ENCODE assay signal across 26 cellular contexts in the genomic region with DNA sequence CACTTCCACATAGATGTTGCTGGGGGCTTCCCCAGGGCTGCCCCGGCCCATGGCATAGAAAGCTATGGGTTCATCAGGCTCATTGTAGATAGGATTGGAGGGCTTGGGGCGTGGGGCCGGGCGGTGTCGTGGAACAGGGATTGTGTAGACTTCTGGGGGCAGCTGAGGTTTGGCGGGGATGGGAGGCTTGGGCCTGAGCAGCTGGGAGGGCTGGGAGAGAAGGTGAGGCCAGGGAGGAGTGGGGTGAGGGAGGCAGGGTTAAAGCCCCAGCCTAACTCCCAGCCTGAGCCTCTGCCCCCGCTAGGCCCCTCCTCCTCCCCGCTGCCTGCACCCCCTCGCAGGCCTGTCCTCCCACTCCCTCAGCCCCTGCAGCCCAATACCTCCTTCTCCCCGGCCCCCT. TPM values are rescaled to one million over a fixed set of nuclear protein-coding genes. Genes with fewer than 3 reads are reported as not detected.
DNase-seq lines count a peak whose midpoint lies in the region; ATAC-seq lines count a peak whose summit lies in the region.
"Had no signal": no experiment of that assay in that cellular context is flagged by ENCODE, and none has a peak within 500 bp of the region (broad histone marks: within the 10 kb centered on the region; RNA-seq: fewer than 3 reads in every experiment).

No MANE protein-coding gene starts in this region.

- peak overlapping the region; percentile 80 for H3K27ac Mint-ChIP-seq in activated T-helper 1 cell treated with anti-CD3 and anti-CD28 coated beads, Interleukin-12 subunit alpha, Interleukin-12 subunit beta, Interleukin-2, Interleukin-4 antibody, amounts not matched to agents 30 ng/mL and 10 ng/mL and 1 ng/mL, durations not matched to agents 14 hours and 24 hours and 36 hours
- H3K27ac Mint-ChIP-seq: B cell had no signal

- peaks cover 81% of the 10 kb centered on the region for H3K4me1 Mint-ChIP-seq in activated T-helper 1 cell treated with anti-CD3 and anti-CD28 coated beads, Interleukin-12 subunit alpha, Interleukin-12 subunit beta, Interleukin-2, Interleukin-4 antibody, amounts not matched to agents 30 ng/mL and 10 ng/mL and 1 ng/mL, durations not matched to agents 14 hours and 24 hours and 36 hours (ENCODE audit: low read depth)

- DNase-seq in activated CD4-positive, CD25-positive, alpha-beta regulatory T cell treated with anti-CD3 and anti-CD28 coated beads, Interleukin-2, amount 50 U/mL, for 72 hours = peak; percentile 13
- no peak for DNase-seq in activated CD4-positive, CD25-positive, alpha-beta regulatory T cell (lab: John Stamatoyannopoulos, UW)
- peak; percentile 62 for DNase-seq in H7
- DNase-seq in activated T-helper 1 cell treated with anti-CD3 and anti-CD28 coated beads, Interleukin-12 subunit alpha, Interleukin-12 subunit beta, Interleukin-2, Interleukin-4 antibody, amounts not matched to agents 30 ng/mL and 10 ng/mL and 1 ng/mL, durations not matched to agents 14 hours and 24 hours and 36 hours (ENCODE audit: low spot score) = no peak
- peak; percentile 84 for DNase-seq in mesenteric fat pad (ENCODE audit: low spot score)
- DNase-seq in effector CD8-positive, alpha-beta T cell (lab: John Stamatoyannopoulos, UW) = no peak
- DNase-seq: activated CD4-positive, alpha-beta T cell treated with anti-CD3 and anti-CD28 coated beads, Interleukin-2, amount 50 U/mL, for 48 hours; colonic mucosa; COR-L47; DND-41; Karpas-422; left cardiac atrium; mesenchymal stem cell; MV-4-11; NCI-H1694; NCI-H69; stimulated activated CD4-positive, alpha-beta T cell treated with anti-CD3 and anti-CD28 coated beads, Interleukin-4, amount 100 ng/mL, for 4 hours had no signal

- ATAC-seq in HG02678 (IDR thresholded peaks at IDR 0.05; ENCODE audit: unreplicated experiment) (no peak), HG02884 (IDR thresholded peaks at IDR 0.05; ENCODE audit: unreplicated experiment) (no peak)
- ATAC-seq: left cardiac atrium, Right ventricle myocardium inferior had no signal

- no peak overlapping the region for H3K4me3 ChIP-seq in H7 (ENCODE audit: insufficient read depth, low read depth, low read length)
- H3K4me3 ChIP-seq: colonic mucosa, right atrium auricular region, upper lobe of left lung had no signal

- no peaks in the 10 kb centered on the region for H3K27me3 Mint-ChIP-seq in activated T-helper 1 cell treated with anti-CD3 and anti-CD28 coated beads, Interleukin-12 subunit alpha, Interleukin-12 subunit beta, Interleukin-2, Interleukin-4 antibody, amounts not matched to agents 30 ng/mL and 10 ng/mL and 1 ng/mL, durations not matched to agents 14 hours and 24 hours and 36 hours (ENCODE audit: insufficient read depth)
- H3K27me3 Mint-ChIP-seq: B cell had no signal

- peaks cover 76% of the 10 kb centered on the region for H3K36me3 Mint-ChIP-seq in activated T-helper 1 cell treated with anti-CD3 and anti-CD28 coated beads, Interleukin-12 subunit alpha, Interleukin-12 subunit beta, Interleukin-2, Interleukin-4 antibody, amounts not matched to agents 30 ng/mL and 10 ng/mL and 1 ng/mL, durations not matched to agents 14 hours and 24 hours and 36 hours (ENCODE audit: low read depth)

- H3K4me3 Mint-ChIP-seq in activated T-helper 1 cell treated with anti-CD3 and anti-CD28 coated beads, Interleukin-12 subunit alpha, Interleukin-12 subunit beta, Interleukin-2, Interleukin-4 antibody, amounts not matched to agents 30 ng/mL and 10 ng/mL and 1 ng/mL, durations not matched to agents 14 hours and 24 hours and 36 hours = peak overlapping the region; percentile 79
- H3K4me3 Mint-ChIP-seq: B cell had no signal

- H3K9me3 Mint-ChIP-seq in activated T-helper 1 cell treated with anti-CD3 and anti-CD28 coated beads, Interleukin-12 subunit alpha, Interleukin-12 subunit beta, Interleukin-2, Interleukin-4 antibody, amounts not matched to agents 30 ng/mL and 10 ng/mL and 1 ng/mL, durations not matched to agents 14 hours and 24 hours and 36 hours = no peaks in the 10 kb centered on the region

- no peaks in the 10 kb centered on the region for H3K36me3 ChIP-seq in H7 (replicated peaks; ENCODE audit: control insufficient read depth, insufficient read depth, low read length)
- H3K36me3 ChIP-seq: colonic mucosa, right atrium auricular region, upper lobe of left lung had no signal

- intact Hi-C loops in activated T-helper 1 cell treated with anti-CD3 and anti-CD28 coated beads, Interleukin-12 subunit alpha, Interleukin-12 subunit beta, Interleukin-2, Interleukin-4 antibody, amounts not matched to agents 30 ng/mL and 10 ng/mL and 1 ng/mL, durations not matched to agents 14 hours and 24 hours and 36 hours (cut with micrococcal nuclease) = no loop called here

- H3K27me3 ChIP-seq in H7 (ENCODE audit: control insufficient read depth, insufficient read depth, low read length) = peaks cover 25% of the 10 kb centered on the region
- H3K27me3 ChIP-seq: colonic mucosa, right atrium auricular region, upper lobe of left lung had no signal

RNA-seq across cellular contexts. Expression of a gene that starts 7.4 kb away (rescaled TPM):
- 4.3 and 8.4 TPM in 2 replicates for total RNA-seq in H7 (2014; rRNA removed; shearing (Covaris generic))
- total RNA-seq in activated T-helper 1 cell treated with anti-CD3 and anti-CD28 coated beads, Interleukin-12 subunit alpha, Interleukin-12 subunit beta, Interleukin-2, Interleukin-4 antibody, amounts not matched to agents 30 ng/mL and 10 ng/mL and 1 ng/mL, durations not matched to agents 14 hours and 24 hours and 36 hours = 283 and 286 TPM in 2 replicates
- total RNA-seq in mesenteric fat pad = 4.7 TPM
- total RNA-seq: fibroblast of lung had no signal

RNA-seq across cellular contexts. Expression of a gene that starts 41.9 kb away (rescaled TPM):
- 90.6 and 107 TPM in 2 replicates for total RNA-seq in H7 (2014; rRNA removed; shearing (Covaris generic))
- total RNA-seq in activated T-helper 1 cell treated with anti-CD3 and anti-CD28 coated beads, Interleukin-12 subunit alpha, Interleukin-12 subunit beta, Interleukin-2, Interleukin-4 antibody, amounts not matched to agents 30 ng/mL and 10 ng/mL and 1 ng/mL, durations not matched to agents 14 hours and 24 hours and 36 hours = 117 TPM in 2 replicates
- total RNA-seq in mesenteric fat pad = 64.4 TPM

RNA-seq across cellular contexts. Expression of a gene that starts 49.6 kb away (rescaled TPM):
- total RNA-seq in H7 (2014; rRNA removed; shearing (Covaris generic)) = not detected in 2 replicates
- 0.65 and 0.78 TPM in 2 replicates for total RNA-seq in activated T-helper 1 cell treated with anti-CD3 and anti-CD28 coated beads, Interleukin-12 subunit alpha, Interleukin-12 subunit beta, Interleukin-2, Interleukin-4 antibody, amounts not matched to agents 30 ng/mL and 10 ng/mL and 1 ng/mL, durations not matched to agents 14 hours and 24 hours and 36 hours
- total RNA-seq in mesenteric fat pad = 0.10 TPM
- total RNA-seq: B cell, colonic mucosa, fibroblast of lung, glomerular endothelial cell, OCI-LY7, right atrium auricular region had no signal

RNA-seq across cellular contexts. Expression of a gene that starts 51.4 kb away (rescaled TPM):
- total RNA-seq in H7 (2014; rRNA removed; shearing (Covaris generic)) = 0.07 and 0.22 TPM in 2 replicates
- 49.1 and 49.8 TPM in 2 replicates for total RNA-seq in activated T-helper 1 cell treated with anti-CD3 and anti-CD28 coated beads, Interleukin-12 subunit alpha, Interleukin-12 subunit beta, Interleukin-2, Interleukin-4 antibody, amounts not matched to agents 30 ng/mL and 10 ng/mL and 1 ng/mL, durations not matched to agents 14 hours and 24 hours and 36 hours
- 1.8 TPM for total RNA-seq in mesenteric fat pad
- total RNA-seq: B cell, fibroblast of lung, OCI-LY7 had no signal

RNA-seq across cellular contexts. Expression of a gene that starts 57.8 kb away (rescaled TPM):
- 408 and 515 TPM in 2 replicates for total RNA-seq in H7 (2014; rRNA removed; shearing (Covaris generic))
- total RNA-seq in activated T-helper 1 cell treated with anti-CD3 and anti-CD28 coated beads, Interleukin-12 subunit alpha, Interleukin-12 subunit beta, Interleukin-2, Interleukin-4 antibody, amounts not matched to agents 30 ng/mL and 10 ng/mL and 1 ng/mL, durations not matched to agents 14 hours and 24 hours and 36 hours = 371 and 374 TPM in 2 replicates
- total RNA-seq in mesenteric fat pad = 154 TPM

Comparison
In these comparisons a context has a peak if more than half of its experiments do, and no peak if none do; other contexts are left out.
1. DNase-seq: peak in activated CD4-positive, CD25-positive, alpha-beta regulatory T cell treated with anti-CD3 and anti-CD28 coated beads, Interleukin-2, amount 50 U/mL, for 72 hours (single experiment), H7 (single experiment) and mesenteric fat pad (single experiment); none in activated CD4-positive, CD25-positive, alpha-beta regulatory T cell (0 of 4), activated T-helper 1 cell treated with anti-CD3 and anti-CD28 coated beads, Interleukin-12 subunit alpha, Interleukin-12 subunit beta, Interleukin-2, Interleukin-4 antibody, amounts not matched to agents 30 ng/mL and 10 ng/mL and 1 ng/mL, durations not matched to agents 14 hours and 24 hours and 36 hours (single experiment) and effector CD8-positive, alpha-beta T cell (single experiment).
2. RNA of a gene that starts 7.4 kb away (total RNA-seq): 283 to 286 TPM in activated T-helper 1 cell treated with anti-CD3 and anti-CD28 coated beads, Interleukin-12 subunit alpha, Interleukin-12 subunit beta, Interleukin-2, Interleukin-4 antibody, amounts not matched to agents 30 ng/mL and 10 ng/mL and 1 ng/mL, durations not matched to agents 14 hours and 24 hours and 36 hours; 4.3 to 8.4 TPM in H7 and 4.7 TPM in mesenteric fat pad (single experiment); every median in the first group is over 10 times any median in the second.